Comparison of ENCODE assay signal across 14 cellular contexts in the genomic region with DNA sequence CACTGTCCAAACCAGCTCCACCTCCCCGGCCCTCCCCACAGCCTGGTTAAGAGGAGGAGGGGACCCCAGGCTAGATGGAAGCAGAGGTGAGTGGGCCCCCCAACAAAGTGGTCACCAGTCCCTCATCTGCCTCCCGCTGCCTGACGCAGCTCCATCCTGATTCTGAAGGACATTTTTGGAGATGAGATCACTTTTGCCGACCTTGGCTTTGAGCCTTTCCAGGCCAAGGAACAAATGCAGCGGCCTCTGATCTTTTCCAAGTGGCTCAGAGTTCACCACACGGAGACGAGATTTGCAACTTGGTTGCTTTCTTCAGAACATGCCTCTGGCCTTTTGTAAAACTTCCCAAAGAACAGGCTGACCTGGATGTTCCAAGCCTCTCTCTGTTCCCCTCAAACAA.
A peak's percentile ranks its signal among the peaks of the same experiment; 100 is the strongest.
DNase-seq lines count a peak whose midpoint lies in the region; TF ChIP-seq lines count a peak whose summit lies in the region.
"Had no signal": no experiment of that assay in that cellular context is flagged by ENCODE, and none has a peak within 500 bp of the region (broad histone marks: within the 10 kb centered on the region; RNA-seq: fewer than 3 reads in every experiment).

No MANE protein-coding gene starts in this region.

- H3K9me3 ChIP-seq in neuronal stem cell (replicated peaks in 1 of 2; ENCODE audit: control insufficient read depth in 2 of 2, insufficient read depth in 1 of 2, low read depth in 1 of 2, low read length in 2 of 2) (no peaks in the 10 kb centered on the region), spleen (peaks cover 0 to 7% (median 0%) of the 10 kb centered on the region in 8 donors)
- H3K9me3 ChIP-seq: HAP-1 had no signal

- H2BK12ac ChIP-seq in neuronal stem cell (ENCODE audit: low read length): no peak overlapping the region

- H3K4ac ChIP-seq in neuronal stem cell (ENCODE audit: low read length): no peak overlapping the region

- TF ChIP-seq POLR2A in spleen (IDR thresholded peaks at IDR 0.05): no peak

- no peaks in the 10 kb centered on the region for H3K79me1 ChIP-seq in neuronal stem cell (ENCODE audit: low read depth, low read length)

- H3K4me1 ChIP-seq in neuronal stem cell (ENCODE audit: control insufficient read depth in 2 of 2, insufficient read depth in 1 of 2, low read depth in 1 of 2, low read length in 2 of 2) (peaks cover 5 to 8% of the 10 kb centered on the region in 2 donors), spleen (peaks cover 0 to 15% (median 4%) of the 10 kb centered on the region in 6 donors)
- H3K4me1 ChIP-seq: HAP-1 had no signal

- no CpG with 5 or more reads among the region's 7 CpGs for whole genome bisulfite sequencing in neuronal stem cell (ENCODE audit: extremely low coverage in 2 of 2, insufficient read length in 2 of 2, insufficient replicate concordance in 1 of 2), 2 donors
- WGBS in spleen, 5 donors: 56 to 81% (median 70%) methylated on average over 7 of the region's 7 CpGs

- H3K9me3 Mint-ChIP-seq in chondrocyte (ENCODE audit: low read depth): no peaks in the 10 kb centered on the region
- H3K9me3 Mint-ChIP-seq: GM23338 had no signal

- peaks cover 33% of the 10 kb centered on the region for H3K27me3 Mint-ChIP-seq in chondrocyte (ENCODE audit: low read depth)

- H3K14ac ChIP-seq in neuronal stem cell (ENCODE audit: low read length): no peak overlapping the region

- peak overlapping the region; percentile 48 for H3K23ac ChIP-seq in neuronal stem cell (ENCODE audit: low read depth, low read length, poor library complexity)

- H3K36me3 ChIP-seq in neuronal stem cell (replicated peaks in 1 of 2; ENCODE audit: control insufficient read depth in 2 of 2, insufficient read depth in 2 of 2, low read length in 2 of 2) (no peaks in the 10 kb centered on the region), spleen (no peaks in the 10 kb centered on the region)
- H3K36me3 ChIP-seq: BLaER1 treated with 17β-estradiol and CSF1 and Interleukin-3, amounts not matched to agents 10 nM and 100 nM; HAP-1 had no signal

- no peak overlapping the region for H3K9ac ChIP-seq in neuronal stem cell (ENCODE audit: low read depth, low read length, poor library complexity)
- H3K9ac ChIP-seq: BLaER1 treated with 17β-estradiol and CSF1 and Interleukin-3, amounts not matched to agents 10 nM and 100 nM had no signal

- DNase-seq in G401 (ENCODE audit: low spot score): peak; percentile 15
- DNase-seq in cerebellar cortex (ENCODE audit: low spot score): peak; percentile 6
- no peak for DNase-seq in neuronal stem cell (ENCODE audit: low spot score)
- DNase-seq in spleen: peak; percentile 15
- DNase-seq in NCI-H345 (lab: John Stamatoyannopoulos, UW): no peak
- no peak for DNase-seq in NCI-H748 treated with DMSO at 0.1 percent for 48 hours (lab: John Stamatoyannopoulos, UW)
- DNase-seq in chondrocyte (ENCODE audit: low spot score): no peak
- DNase-seq: 8988T; AML-193; CD4-positive, CD25-positive, alpha-beta regulatory T cell had no signal

- H2AK5ac ChIP-seq in neuronal stem cell (ENCODE audit: low read depth, low read length): no peak overlapping the region

- peaks cover 5% of the 10 kb centered on the region for H3K4me1 Mint-ChIP-seq in chondrocyte (ENCODE audit: low read depth)

- no peak overlapping the region for H3K4me2 ChIP-seq in neuronal stem cell (ENCODE audit: insufficient read depth, low read length, poor library complexity, severe bottlenecking)
- H3K4me2 ChIP-seq: BLaER1 treated with 17β-estradiol and CSF1 and Interleukin-3, amounts not matched to agents 10 nM and 100 nM; GM23338 had no signal

- H3K27me3 ChIP-seq in neuronal stem cell (ENCODE audit: control insufficient read depth in 3 of 3, insufficient read depth in 3 of 3, low read depth in 1 of 3, low read length in 3 of 3) (peaks cover 0 to 50% (median 6%) of the 10 kb centered on the region in 3 experiments), spleen (replicated peaks in 1 of 7) (peaks cover 0 to 77% (median 7%) of the 10 kb centered on the region in 7 donors)

- no peak overlapping the region for H2BK5ac ChIP-seq in neuronal stem cell (ENCODE audit: low read length)

- no peak overlapping the region for H3K4me3 Mint-ChIP-seq in chondrocyte (ENCODE audit: unreplicated experiment)
- H3K4me3 Mint-ChIP-seq: CD4-positive, CD25-positive, alpha-beta regulatory T cell; GM23338 had no signal

- intact Hi-C loops in spleen (cut with DNase I; ENCODE audit: low total_unique reads): no loop called here

- no peak overlapping the region for H4K8ac ChIP-seq in neuronal stem cell (ENCODE audit: low read depth, low read length)

- H3K27ac ChIP-seq in neuronal stem cell (replicated peaks; ENCODE audit: low read length): no peak overlapping the region
- H3K27ac ChIP-seq in spleen: no peak overlapping the region
- H3K27ac ChIP-seq: BLaER1 treated with 17β-estradiol and CSF1 and Interleukin-3, amounts not matched to agents 10 nM and 100 nM had no signal

- H3K36me3 Mint-ChIP-seq in chondrocyte (ENCODE audit: low read depth): peaks cover 1% of the 10 kb centered on the region
- H3K36me3 Mint-ChIP-seq: CD4-positive, CD25-positive, alpha-beta regulatory T cell had no signal

- no peak overlapping the region for H2AFZ ChIP-seq in neuronal stem cell (ENCODE audit: low read length)
- H2AFZ ChIP-seq: GM23338 had no signal

- in situ Hi-C loops in G401 (cut with HindIII; ENCODE audit: low sequenced_read_pairs): no loop called here

- no peak overlapping the region for H3K18ac ChIP-seq in neuronal stem cell (ENCODE audit: low read length)

- H2BK120ac ChIP-seq in neuronal stem cell (ENCODE audit: low read depth, low read length): no peak overlapping the region

- TF ChIP-seq CTCF in spleen (IDR thresholded peaks at IDR 0.05 in 8 of 11, conservative IDR thresholded peaks at IDR 0.05 in 3 of 11) (no peak), chondrocyte (IDR thresholded peaks at IDR 0.05) (no peak)

- no peak overlapping the region for H3K27ac Mint-ChIP-seq in chondrocyte (ENCODE audit: unreplicated experiment)
- H3K27ac Mint-ChIP-seq: CD4-positive, CD25-positive, alpha-beta regulatory T cell; GM23338 had no signal

- H3K4me3 ChIP-seq in neuronal stem cell (ENCODE audit: low read length in 2 of 2) (no peak overlapping the region), spleen (no peak overlapping the region)
- H3K4me3 ChIP-seq: BLaER1 treated with 17β-estradiol and CSF1 and Interleukin-3, amounts not matched to agents 10 nM and 100 nM; GM12878; GM23338; HAP-1 had no signal

- no peak overlapping the region for H2BK15ac ChIP-seq in neuronal stem cell (ENCODE audit: low read length)

- no peak overlapping the region for H4K91ac ChIP-seq in neuronal stem cell (ENCODE audit: low read depth, low read length, poor library complexity)

Comparison
In these comparisons a context has a peak if more than half of its experiments do, and no peak if none do; other contexts are left out.
1. DNase-seq: peak in G401 (single experiment), cerebellar cortex (single experiment) and spleen (single experiment); none in neuronal stem cell (single experiment), NCI-H345 (single experiment), NCI-H748 treated with DMSO at 0.1 percent for 48 hours (single experiment) and chondrocyte (single experiment).